Comparison of ENCODE assay signal across 1 cellular context in genomic region chr20:62928246-62928939, GRCh38.
TF ChIP-seq lines count a peak whose summit lies in the region.

No MANE protein-coding gene starts in this region.

TF ChIP-seq in H1, 55 proteins besides CTCF, POLR2A, EP300 and RAD21 (continued from another document):
- TF ChIP-seq SP2 (IDR thresholded peaks at IDR 0.05; ENCODE audit: low read length), result no peak
- peak; percentile 63 for TF ChIP-seq NANOG (IDR thresholded peaks at IDR 0.05; ENCODE audit: insufficient read depth, low read depth, low read length, poor library complexity, severe bottlenecking)
- no peak for TF ChIP-seq SP4 (IDR thresholded peaks at IDR 0.05; ENCODE audit: low read length)
- no peak for TF ChIP-seq GTF2F1 (IDR thresholded peaks at IDR 0.05; ENCODE audit: borderline replicate concordance, low read depth, low read length)
- no peak for TF ChIP-seq EGR1 (IDR thresholded peaks at IDR 0.05; ENCODE audit: borderline replicate concordance, low read depth, low read length)
- TF ChIP-seq TAF1 (IDR thresholded peaks at IDR 0.05; ENCODE audit: low read depth, low read length), result peak; percentile 65
- TF ChIP-seq ATF2 (IDR thresholded peaks at IDR 0.05; ENCODE audit: low read length), result no peak
- no peak for TF ChIP-seq YY1 (IDR thresholded peaks at IDR 0.05; ENCODE audit: low read depth, low read length)
- peak; percentile 83 for TF ChIP-seq POLR2AphosphoS5 (IDR thresholded peaks at IDR 0.05; ENCODE audit: low read depth, low read length)
- peak; percentile 36; the same call in 1 of the 2 replicates for TF ChIP-seq SP1 (IDR thresholded peaks at IDR 0.05; ENCODE audit: low read depth, low read length)
- TF ChIP-seq TCF12 (IDR thresholded peaks at IDR 0.05; ENCODE audit: low read depth, low read length), result no peak
- no peak for TF ChIP-seq CHD2 (IDR thresholded peaks at IDR 0.05; ENCODE audit: low read length)
- TF ChIP-seq TEAD4 (IDR thresholded peaks at IDR 0.05; ENCODE audit: low read depth, low read length), result peak; percentile 44
- TF ChIP-seq KDM5A (IDR thresholded peaks at IDR 0.05; ENCODE audit: low read length), result no peak
- peak; percentile 7 for TF ChIP-seq ASH2L (IDR thresholded peaks at IDR 0.05; ENCODE audit: low read length)
- TF ChIP-seq GABPA (IDR thresholded peaks at IDR 0.05; ENCODE audit: borderline replicate concordance, insufficient read depth, low read length), result no peak
- TF ChIP-seq BCL11A (IDR thresholded peaks at IDR 0.05; ENCODE audit: low read depth in 2 of 2, low read length in 2 of 2), result no peak
- TF ChIP-seq SUZ12 (IDR thresholded peaks at IDR 0.05; ENCODE audit: low read length), result no peak
- no peak for TF ChIP-seq NRF1 (IDR thresholded peaks at IDR 0.05; ENCODE audit: low read depth, low read length)
- no peak for TF ChIP-seq SRF (IDR thresholded peaks at IDR 0.05; ENCODE audit: low read depth, low read length)
- no peak for TF ChIP-seq BACH1 (IDR thresholded peaks at IDR 0.05; ENCODE audit: low read length)
- TF ChIP-seq CREB1 (IDR thresholded peaks at IDR 0.05), result peak; percentile 52; the same call in 1 of the 2 replicates
- no peak for TF ChIP-seq JUND (IDR thresholded peaks at IDR 0.05; ENCODE audit: low read length)
- no peak for TF ChIP-seq CEBPB (IDR thresholded peaks at IDR 0.05; ENCODE audit: low read depth, low read length)
- TF ChIP-seq EZH2 (IDR thresholded peaks at IDR 0.05; ENCODE audit: low read depth, low read length, severe bottlenecking), result no peak
- peak in 1 of 2 experiments; percentile 19; a peak in 1 of 4 replicates for TF ChIP-seq SIN3A (conservative IDR thresholded peaks at IDR 0.05 in 1 of 2, IDR thresholded peaks at IDR 0.05 in 1 of 2; ENCODE audit: low read depth in 1 of 2, low read length in 2 of 2)
- no peak for TF ChIP-seq ZNF274 (IDR thresholded peaks at IDR 0.05; ENCODE audit: borderline replicate concordance, extremely low read depth, low read length)
- TF ChIP-seq SIX5 (IDR thresholded peaks at IDR 0.05; ENCODE audit: low read depth, low read length), result no peak
- TF ChIP-seq HDAC6 (IDR thresholded peaks at IDR 0.05; ENCODE audit: low read depth, low read length), result no peak
- no peak for TF ChIP-seq KDM1A (IDR thresholded peaks at IDR 0.05; ENCODE audit: borderline replicate concordance, low read length)
- TF ChIP-seq CBX5 (IDR thresholded peaks at IDR 0.05; ENCODE audit: low read depth, low read length), result no peak
- peak; percentile 71 for TF ChIP-seq TBP (IDR thresholded peaks at IDR 0.05; ENCODE audit: low read depth, low read length)
- TF ChIP-seq TAF7 (optimal IDR thresholded peaks at IDR 0.05; ENCODE audit: borderline replicate concordance, low read depth, low read length), result no peak
